In the genomic region with DNA sequence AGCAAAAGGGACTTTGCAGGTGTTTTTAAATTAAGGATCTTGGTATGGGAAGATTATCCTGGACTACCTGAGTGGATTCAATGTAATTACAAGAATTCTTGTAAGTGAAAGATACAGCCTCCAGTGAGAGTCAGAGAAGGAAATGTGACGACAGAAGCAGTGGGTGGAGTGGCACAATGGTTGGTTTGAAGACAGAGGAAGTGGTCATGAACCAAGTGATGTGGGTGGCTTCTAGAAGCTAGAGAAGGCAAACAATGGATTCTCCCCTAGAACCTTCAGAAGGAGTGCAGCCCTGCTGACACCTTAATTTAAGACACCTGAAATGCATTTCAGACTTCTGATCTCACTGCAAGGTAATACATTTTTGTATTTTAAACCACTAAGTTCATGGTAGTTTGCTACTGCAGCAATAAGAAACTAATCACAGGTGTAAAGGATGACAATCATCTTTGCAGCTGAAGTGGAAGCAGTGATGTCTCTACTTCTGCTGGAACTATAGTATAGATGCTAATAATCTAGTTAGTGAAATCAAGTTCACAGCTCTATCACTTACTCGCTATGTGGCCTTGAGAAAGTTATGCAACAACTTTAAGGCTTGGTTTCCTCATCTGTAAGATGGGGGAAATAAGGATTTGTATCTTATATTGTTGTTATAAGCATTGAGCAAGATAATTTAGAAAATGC, we compare ENCODE assay signal across 13 cellular contexts.
DNase-seq lines count a peak whose midpoint lies in the region; ATAC-seq and TF ChIP-seq lines count a peak whose summit lies in the region.
"Had no signal": no experiment of that assay in that cellular context is flagged by ENCODE, and none has a peak within 500 bp of the region (broad histone marks: within the 10 kb centered on the region; RNA-seq: fewer than 3 reads in every experiment).

No MANE protein-coding gene starts in this region.

- no peak overlapping the region for H3K4me3 ChIP-seq in sigmoid colon
- H3K4me3 ChIP-seq: ovary had no signal

- intact Hi-C loops in sigmoid colon (cut with DNase I), result no loop called here

- CTCF ChIA-PET in activated naive CD4-positive, alpha-beta T cell treated with anti-CD3 and anti-CD28 coated beads, Interleukin-2, amount 10 ng/mL, durations not matched to agents 7 days and 5 days (lab: Charles Lee), result no interaction called here

- no peak for TF ChIP-seq CTCF in sigmoid colon (IDR thresholded peaks at IDR 0.05)

- H3K27me3 ChIP-seq in sigmoid colon, result no peaks in the 10 kb centered on the region
- H3K27me3 ChIP-seq: ovary had no signal

- no peaks in the 10 kb centered on the region for H3K27me3 Mint-ChIP-seq in activated naive CD4-positive, alpha-beta T cell treated with anti-CD3 and anti-CD28 coated beads, Interleukin-2, amount 10 ng/mL, durations not matched to agents 7 days and 5 days

- H3K27ac Mint-ChIP-seq in activated naive CD4-positive, alpha-beta T cell treated with anti-CD3 and anti-CD28 coated beads, Interleukin-2, amount 10 ng/mL, durations not matched to agents 7 days and 5 days, result peak overlapping the region; percentile 95

- 42 to 74% methylated on average over 2 of the region's 2 CpGs for WGBS in sigmoid colon, 2 donors

- H3K27ac ChIP-seq in sigmoid colon, result no peak overlapping the region
- H3K27ac ChIP-seq: ovary had no signal

- H3K36me3 ChIP-seq in sigmoid colon, result no peaks in the 10 kb centered on the region
- H3K36me3 ChIP-seq: ovary had no signal

- no peak for TF ChIP-seq EP300 in sigmoid colon (IDR thresholded peaks at IDR 0.05)

- H3K9me3 ChIP-seq in sigmoid colon, result no peaks in the 10 kb centered on the region
- H3K9me3 ChIP-seq: ovary had no signal

- TF ChIP-seq POLR2A in sigmoid colon (IDR thresholded peaks at IDR 0.05), result no peak

- peaks cover 50% of the 10 kb centered on the region for H3K36me3 Mint-ChIP-seq in activated naive CD4-positive, alpha-beta T cell treated with anti-CD3 and anti-CD28 coated beads, Interleukin-2, amount 10 ng/mL, durations not matched to agents 7 days and 5 days

- no peak for ATAC-seq in HG02759 (IDR thresholded peaks at IDR 0.05; ENCODE audit: unreplicated experiment)
- ATAC-seq: left cardiac atrium had no signal

- peak overlapping the region; percentile 76 for H3K4me3 Mint-ChIP-seq in activated naive CD4-positive, alpha-beta T cell treated with anti-CD3 and anti-CD28 coated beads, Interleukin-2, amount 10 ng/mL, durations not matched to agents 7 days and 5 days

- peaks cover 15% of the 10 kb centered on the region for H3K9me3 Mint-ChIP-seq in activated naive CD4-positive, alpha-beta T cell treated with anti-CD3 and anti-CD28 coated beads, Interleukin-2, amount 10 ng/mL, durations not matched to agents 7 days and 5 days

- H3K4me1 Mint-ChIP-seq in activated naive CD4-positive, alpha-beta T cell treated with anti-CD3 and anti-CD28 coated beads, Interleukin-2, amount 10 ng/mL, durations not matched to agents 7 days and 5 days, result peaks cover 71% of the 10 kb centered on the region

- no peaks in the 10 kb centered on the region for H3K4me1 ChIP-seq in sigmoid colon

- peak; percentile 32 for DNase-seq in CD1c-positive myeloid dendritic cell (ENCODE audit: extremely low spot score)
- DNase-seq in activated CD4-positive, alpha-beta T cell treated with anti-CD3 and anti-CD28 coated beads, Interleukin-2, amount 50 U/mL, for 1 hour, result peak; percentile 55
- peak; percentile 85 for DNase-seq in activated naive CD4-positive, alpha-beta T cell treated with anti-CD3 and anti-CD28 coated beads, Interleukin-2, amount 10 ng/mL, durations not matched to agents 7 days and 5 days
- peak; percentile 23 to 47 for DNase-seq in stimulated activated CD4-positive, alpha-beta T cell treated with anti-CD3 and anti-CD28 coated beads, Interleukin-2, amount 100 ng/mL, for 48 hours
- no peak for DNase-seq in sigmoid colon
- no peak for DNase-seq in NOMO-1 (lab: John Stamatoyannopoulos, UW; ENCODE audit: unreplicated experiment in 2 of 2)
- no peak for DNase-seq in NCI-H82 treated with DMSO at 0.1 percent for 48 hours (lab: John Stamatoyannopoulos, UW; ENCODE audit: unreplicated experiment)
- DNase-seq: ACHN, left cardiac atrium, NCI-H774, ovary, trophoblast cell had no signal

Comparison
In these comparisons a context has a peak if more than half of its experiments do, and no peak if none do; other contexts are left out.
1. DNase-seq: peak in CD1c-positive myeloid dendritic cell (single experiment), activated CD4-positive, alpha-beta T cell treated with anti-CD3 and anti-CD28 coated beads, Interleukin-2, amount 50 U/mL, for 1 hour (single experiment), activated naive CD4-positive, alpha-beta T cell treated with anti-CD3 and anti-CD28 coated beads, Interleukin-2, amount 10 ng/mL, durations not matched to agents 7 days and 5 days (single experiment) and stimulated activated CD4-positive, alpha-beta T cell treated with anti-CD3 and anti-CD28 coated beads, Interleukin-2, amount 100 ng/mL, for 48 hours (2 of 2); none in sigmoid colon (single experiment), NOMO-1 (0 of 2) and NCI-H82 treated with DMSO at 0.1 percent for 48 hours (single experiment).